Comparison of ENCODE assay signal across 13 cellular contexts in genomic region chr1:145988773-145989172, GRCh38. TPM values are rescaled to one million over a fixed set of nuclear protein-coding genes. Genes with fewer than 3 reads are reported as not detected.
A peak's percentile ranks its signal among the peaks of the same experiment; 100 is the strongest.
DNase-seq lines count a peak whose midpoint lies in the region; ATAC-seq and TF ChIP-seq lines count a peak whose summit lies in the region.
"Had no signal": no experiment of that assay in that cellular context is flagged by ENCODE, and none has a peak within 500 bp of the region (broad histone marks: within the 10 kb centered on the region; RNA-seq: fewer than 3 reads in every experiment).

No MANE protein-coding gene starts in this region.

- H3F3A ChIP-seq in PC-9 (ENCODE audit: insufficient read depth, low read depth): peaks cover 61% of the 10 kb centered on the region

- no peak overlapping the region for H3K9ac ChIP-seq in mucosa of rectum (ENCODE audit: low read depth in 1 of 2, low read length in 2 of 2)
- H3K9ac ChIP-seq: BLaER1 had no signal

- peaks cover 11% of the 10 kb centered on the region for H3K36me3 Mint-ChIP-seq in activated naive CD8-positive, alpha-beta T cell

- TF ChIP-seq POLR2A in heart left ventricle (IDR thresholded peaks at IDR 0.05) (no peak), transverse colon (IDR thresholded peaks at IDR 0.05) (no peak)

- H3K4me1 Mint-ChIP-seq in activated naive CD8-positive, alpha-beta T cell (ENCODE audit: low read depth): peaks cover 81% of the 10 kb centered on the region

- H3K4me2 ChIP-seq in PC-9: no peak overlapping the region
- H3K4me2 ChIP-seq: BLaER1 had no signal

- H3K27me3 ChIP-seq in heart left ventricle (no peaks in the 10 kb centered on the region), mucosa of rectum (ENCODE audit: control insufficient read depth in 2 of 2, insufficient read depth in 2 of 2, low read length in 2 of 2) (no peaks in the 10 kb centered on the region), transverse colon (no peaks in the 10 kb centered on the region), PC-9 (ENCODE audit: insufficient read depth, low read depth) (no peaks in the 10 kb centered on the region)
- H3K27me3 ChIP-seq: BLaER1 had no signal

- WGBS in heart left ventricle, 4 donors: 55 to 67% (median 63%) methylated on average over 5 of the region's 5 CpGs
- WGBS in transverse colon (ENCODE audit: low coverage in 1 of 2), 2 donors: 37 to 48% methylated on average over 2 to 5 of the region's 5 CpGs

- H2AFZ ChIP-seq in PC-9: no peak overlapping the region

- ATAC-seq in heart left ventricle (no peak), Right ventricle myocardium superior (ENCODE audit: poor library complexity) (no peak)

- peak overlapping the region; percentile 68 for H3K4me3 Mint-ChIP-seq in activated naive CD8-positive, alpha-beta T cell

- H3K27ac ChIP-seq in heart left ventricle (peak overlapping the region in 9 of 12 donors; percentile 31 to 99 (median 96)), mucosa of rectum (ENCODE audit: low read depth in 2 of 2, low read length in 2 of 2) (peak overlapping the region; percentile 18 to 45), transverse colon (peak overlapping the region; percentile 96 to 99 (median 98)), PC-9 (no peak overlapping the region)
- H3K27ac ChIP-seq: BLaER1, HL-60 had no signal

- peaks cover 17% of the 10 kb centered on the region for H4K20me1 ChIP-seq in PC-9 (ENCODE audit: insufficient read depth)

- H3K36me3 ChIP-seq in heart left ventricle (peaks cover under 1 to 22% (median 19%) of the 10 kb centered on the region in 9 donors), mucosa of rectum (ENCODE audit: control insufficient read depth in 2 of 2, insufficient read depth in 2 of 2, low read length in 2 of 2) (peaks cover 18% of the 10 kb centered on the region in 2 donors), transverse colon (peaks cover 0 to 15% (median 12%) of the 10 kb centered on the region in 4 donors), PC-9 (ENCODE audit: low read depth) (peaks cover 17% of the 10 kb centered on the region)

- H3K9me2 ChIP-seq in PC-9 (ENCODE audit: insufficient read depth): no peaks in the 10 kb centered on the region

- H3K27ac Mint-ChIP-seq in activated naive CD8-positive, alpha-beta T cell: peak overlapping the region; percentile 96

- H3K79me2 ChIP-seq in PC-9 (ENCODE audit: low read depth): peaks cover 14% of the 10 kb centered on the region

- TF ChIP-seq CTCF in heart left ventricle (IDR thresholded peaks at IDR 0.05) (no peak), transverse colon (IDR thresholded peaks at IDR 0.05) (no peak), PC-9 (conservative IDR thresholded peaks at IDR 0.05) (no peak)

- no peak for TF ChIP-seq EP300 in transverse colon (IDR thresholded peaks at IDR 0.05; ENCODE audit: low read depth)

- intact Hi-C loops in heart left ventricle (cut with DNase I) (no loop called here), Right ventricle myocardium superior (cut with DNase I) (no loop called here), transverse colon (cut with DNase I; ENCODE audit: low total_unique reads) (no loop called here), PC-9 (cut with micrococcal nuclease; ENCODE audit: unreplicated experiment) (no loop called here)

- DNase-seq in heart left ventricle (no peak), Right ventricle myocardium superior (no peak), transverse colon (peak; percentile 29), MV-4-11 (lab: John Stamatoyannopoulos, UW) (no peak), PC-9 (no peak), T1000 (lab: John Stamatoyannopoulos, UW) (no peak)
- DNase-seq: activated CD4-positive, alpha-beta T cell treated with anti-CD3 and anti-CD28 coated beads, Interleukin-2, amount 50 U/mL, for 1 hour; SIG-M5 had no signal

- in situ Hi-C loops in transverse colon (cut with MboI; ENCODE audit: low pct_ligation_motif_present in 1 of 4, low pct_unique_long_range_greater_than_20kb in 1 of 4, low sequenced_read_pairs in 3 of 4): no loop called here

- POLR2A ChIA-PET in PC-9 (lab: Charles Lee; ENCODE audit: unreplicated experiment): interaction anchor here (0.6 kb wide), 1 partner anchor 50 kb away, joined by 5 read pairs; no protein-coding TSS in a partner anchor

- no peaks in the 10 kb centered on the region for H3K27me3 Mint-ChIP-seq in activated naive CD8-positive, alpha-beta T cell

- H3K9me3 Mint-ChIP-seq in activated naive CD8-positive, alpha-beta T cell (ENCODE audit: low read depth): peaks cover 3% of the 10 kb centered on the region

- H3K4me1 ChIP-seq in heart left ventricle (peaks cover 11 to 73% (median 50%) of the 10 kb centered on the region in 12 donors), mucosa of rectum (ENCODE audit: control insufficient read depth in 2 of 2, insufficient read depth in 2 of 2, low read length in 2 of 2) (peaks cover 36 to 46% of the 10 kb centered on the region in 2 donors), transverse colon (peaks cover 32 to 57% (median 46%) of the 10 kb centered on the region in 4 donors), PC-9 (replicated peaks; ENCODE audit: insufficient read depth) (peaks cover 59% of the 10 kb centered on the region)

- H3K9me3 ChIP-seq in heart left ventricle (no peaks in the 10 kb centered on the region), mucosa of rectum (ENCODE audit: control insufficient read depth in 2 of 2, low read length in 2 of 2) (no peaks in the 10 kb centered on the region), transverse colon (no peaks in the 10 kb centered on the region), PC-9 (ENCODE audit: insufficient read depth, low read depth) (no peaks in the 10 kb centered on the region)
- H3K9me3 ChIP-seq: BLaER1 had no signal

- H3K4me3 ChIP-seq in heart left ventricle: no peak overlapping the region
- no peak overlapping the region for H3K4me3 ChIP-seq in mucosa of rectum (ENCODE audit: low read length in 2 of 2)
- no peak overlapping the region for H3K4me3 ChIP-seq in transverse colon
- no peak overlapping the region for H3K4me3 ChIP-seq in PC-9
- H3K4me3 ChIP-seq: BLaER1 had no signal

- CTCF ChIA-PET in PC-9 (lab: Charles Lee): no interaction called here

- BruUV-seq in PC-9 (replicated peaks; lab: Mats Ljungman, UMichigan): no TSS peak

RNA-seq across cellular contexts. Expression of gene TXNIP, which starts 7.6 kb away (rescaled TPM):
- total RNA-seq in heart left ventricle: 1,000 to 10,000 TPM in 4 of 9 donors, 100 to 1,000 TPM in 5; 489 to 1,925 (median 1,000) TPM
- 100 to 1,000 TPM; 222 to 597 TPM for polyA plus RNA-seq in heart left ventricle
- 980 TPM for total RNA-seq in Right ventricle myocardium superior
- total RNA-seq in transverse colon: 1,000 to 10,000 TPM in 2 of 4 donors, 100 to 1,000 TPM in 2; 296 to 2,602 (median 982) TPM
- 95.7 and 131 TPM in 2 replicates for total RNA-seq in PC-9 (2021)

RNA-seq across cellular contexts. Expression of gene POLR3GL, which starts 24.3 kb away (rescaled TPM):
- total RNA-seq in heart left ventricle (10 to 100 TPM; 30.2 to 45.7 (median 36.0) TPM), Right ventricle myocardium superior (49.2 TPM), transverse colon (10 to 100 TPM in 3 of 4 donors, 1 to 10 TPM in 1; 1.2 to 23.7 (median 14.4) TPM), PC-9 (2021) (7.2 and 10.6 TPM in 2 replicates)
- polyA plus RNA-seq in heart left ventricle: 10 to 100 TPM; 45.8 to 69.4 TPM

RNA-seq across cellular contexts. Expression of gene ANKRD34A, which starts 24.4 kb away (rescaled TPM):
- total RNA-seq in heart left ventricle (1 to 10 TPM; 1.0 to 3.5 (median 1.7) TPM), Right ventricle myocardium superior (0.59 TPM), transverse colon (1 to 10 TPM in 1 of 4 donors, under 1 TPM in 2, not detected in 1; 0.41 to 4.1 (median 0.64) TPM), PC-9 (2021) (0.33 and 0.50 TPM in 2 replicates)
- 1 to 10 TPM in 1 of 2 donors, under 1 TPM in 1; 0.65 to 1.9 TPM for polyA plus RNA-seq in heart left ventricle

RNA-seq across cellular contexts. Expression of gene LIX1L, which starts 31.0 kb away (rescaled TPM):
- total RNA-seq in heart left ventricle: 10 to 100 TPM; 21.7 to 31.5 (median 26.4) TPM
- polyA plus RNA-seq in heart left ventricle: 10 to 100 TPM in 1 of 2 donors, 1 to 10 TPM in 1; 7.0 to 13.4 TPM
- total RNA-seq in Right ventricle myocardium superior: 22.9 TPM
- 10 to 100 TPM in 2 of 4 donors, 1 to 10 TPM in 2; 7.2 to 12.5 (median 9.8) TPM for total RNA-seq in transverse colon
- total RNA-seq in PC-9 (2021): 0.48 and 0.50 TPM in 2 replicates

RNA-seq across cellular contexts. Expression of gene HJV, which starts 32.8 kb away (rescaled TPM):
- total RNA-seq in heart left ventricle (100 to 1,000 TPM in 3 of 9 donors, 10 to 100 TPM in 6; 21.8 to 125 (median 79.5) TPM), Right ventricle myocardium superior (88.1 TPM), transverse colon (under 1 TPM in 1 of 4 donors, not detected in 3; 0.27 TPM), PC-9 (2021) (not detected in 2 replicates)
- 10 to 100 TPM in 1 of 2 donors, under 1 TPM in 1; 0.62 to 37.7 TPM for polyA plus RNA-seq in heart left ventricle
- total RNA-seq: NCI-H460 had no signal
